9 cellular contexts compared by ENCODE assay signal in the genomic region with DNA sequence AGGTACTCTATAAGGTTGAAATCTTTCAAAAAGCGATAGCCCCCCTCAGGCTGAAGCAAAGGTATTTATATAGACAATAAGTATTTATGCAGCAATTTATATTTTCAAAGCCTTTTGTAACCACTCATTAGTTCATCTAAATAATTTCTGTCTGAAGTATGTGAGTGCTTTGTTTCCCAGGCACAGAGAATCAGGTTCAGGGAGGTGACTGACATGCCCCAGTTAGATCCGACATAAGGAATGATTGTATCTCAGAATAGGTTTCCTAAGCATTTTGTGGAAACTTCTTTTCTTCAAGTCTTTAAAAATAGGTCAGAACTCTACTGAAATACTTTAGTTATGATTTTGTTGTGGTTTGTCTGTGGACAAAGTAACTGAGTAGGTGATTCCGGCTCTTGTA.
"Had no signal": no experiment of that assay in that cellular context is flagged by ENCODE, and none has a peak within 500 bp of the region (broad histone marks: within the 10 kb centered on the region; RNA-seq: fewer than 3 reads in every experiment).

No MANE protein-coding gene starts in this region.

- H3K4me1 ChIP-seq: HAP-1 had no signal

- ATAC-seq: GM23338, HCT116 had no signal

- H3K9me3 ChIP-seq: HAP-1 had no signal

- H3K4me3 Mint-ChIP-seq: GM23338, H9, HFFc6 had no signal

- DNase-seq: GM23248, GOT3, H7, H9, HCEC 1CT, HFFc6 had no signal

- H3K4me1 Mint-ChIP-seq: GM23338 had no signal

- H3K36me3 ChIP-seq: HAP-1 had no signal

- H3K27ac ChIP-seq: GM23248 had no signal

- H3K4me3 ChIP-seq: GM23248, GM23338, HAP-1 had no signal

- H3K27ac Mint-ChIP-seq: GM23338, H9, HFFc6 had no signal

- H3K9me3 Mint-ChIP-seq: GM23338, HFFc6 had no signal
